ENCODE assay signal across 10 cellular contexts in genomic region chr14:55446833-55447232, GRCh38. TPM values are rescaled to one million over a fixed set of nuclear protein-coding genes. Genes with fewer than 3 reads are reported as not detected.
DNase-seq lines count a peak whose midpoint lies in the region; ATAC-seq, FAIRE-seq and TF ChIP-seq lines count a peak whose summit lies in the region.
"Had no signal": no experiment of that assay in that cellular context is flagged by ENCODE, and none has a peak within 500 bp of the region (broad histone marks: within the 10 kb centered on the region; RNA-seq: fewer than 3 reads in every experiment).

No MANE protein-coding gene starts in this region.

- H3K36me3 ChIP-seq in kidney epithelial cell (ENCODE audit: control insufficient read depth, insufficient read depth, low read length) (no peaks in the 10 kb centered on the region), transverse colon (no peaks in the 10 kb centered on the region)

- H3K27me3 Mint-ChIP-seq in WTC11 (ENCODE audit: low read depth), result no peaks in the 10 kb centered on the region

- TF ChIP-seq CTCF in kidney epithelial cell (IDR thresholded peaks at IDR 0.05; ENCODE audit: insufficient read depth, low read length, poor library complexity, severe bottlenecking), result no peak
- TF ChIP-seq CTCF in transverse colon (IDR thresholded peaks at IDR 0.05), result no peak
- no peak for TF ChIP-seq CTCF in WTC11 (IDR thresholded peaks at IDR 0.05)

- no peak overlapping the region for H3K4me3 Mint-ChIP-seq in WTC11

- CTCF ChIA-PET in WTC11 (lab: Charles Lee), result interaction anchor here (0.6 to 2.6 kb wide), 63 partner anchors 7 to 1036 kb away, joined by 3 to 28 read pairs (median 4); partner anchors contain the start of gene KTN1

- peaks cover 8% of the 10 kb centered on the region for H3K4me1 Mint-ChIP-seq in WTC11

- no peak for TF ChIP-seq POLR2A in transverse colon (IDR thresholded peaks at IDR 0.05)

- H3K4me3 ChIP-seq in kidney epithelial cell (ENCODE audit: low read depth, low read length), result no peak overlapping the region
- no peak overlapping the region for H3K4me3 ChIP-seq in transverse colon

- H3K27me3 ChIP-seq in kidney epithelial cell (ENCODE audit: control insufficient read depth, insufficient read depth, low read length) (no peaks in the 10 kb centered on the region), transverse colon (no peaks in the 10 kb centered on the region)

- H3K4me1 ChIP-seq in transverse colon, result peaks cover 6 to 51% (median 17%) of the 10 kb centered on the region in 4 donors
- H3K4me1 ChIP-seq: Caco-2 had no signal

- intact Hi-C loops in transverse colon (cut with DNase I; ENCODE audit: low total_unique reads), result no loop called here

- H3K36me3 Mint-ChIP-seq in WTC11, result no peaks in the 10 kb centered on the region

- peak; percentile 81 for FAIRE-seq in HTR-8/SVneo (lab: Jason Lieb, UNC)

- in situ Hi-C loops in transverse colon (cut with MboI; ENCODE audit: low pct_ligation_motif_present in 1 of 4, low pct_unique_long_range_greater_than_20kb in 1 of 4, low sequenced_read_pairs in 3 of 4), result loop anchor here (25.0 kb wide), 2 partner anchors 215 to 1040 kb away; no protein-coding TSS in a partner anchor

- ATAC-seq in WTC11, result no peak

- no peaks in the 10 kb centered on the region for H3K9me3 ChIP-seq in transverse colon
- H3K9me3 ChIP-seq: Caco-2 had no signal

- H3K9me3 Mint-ChIP-seq in WTC11, result peaks cover 7% of the 10 kb centered on the region

- H3K27ac ChIP-seq in transverse colon, result peak overlapping the region in 2 of 4 donors; percentile 15 to 42

- TF ChIP-seq EP300 in transverse colon (IDR thresholded peaks at IDR 0.05; ENCODE audit: low read depth), result no peak

- DNase-seq in AG08396 (ENCODE audit: low spot score), result peak; percentile 77
- peak; percentile 67 for DNase-seq in HTR-8/SVneo (ENCODE audit: insufficient read length, low spot score)
- peak; percentile 95 for DNase-seq in amniotic epithelial cell (ENCODE audit: low read depth)
- peak; percentile 79 for DNase-seq in kidney epithelial cell (ENCODE audit: low read depth)
- DNase-seq in transverse colon, result no peak
- no peak for DNase-seq in NCI-H2081 treated with DMSO at 0.1 percent for 48 hours (lab: John Stamatoyannopoulos, UW)
- DNase-seq in mucosa of gallbladder (ENCODE audit: low spot score), result no peak
- no peak for DNase-seq in WTC11 (ENCODE audit: low spot score)
- DNase-seq: activated gamma-delta T cell had no signal

- no peak overlapping the region for H3K27ac Mint-ChIP-seq in WTC11

- WGBS in transverse colon (ENCODE audit: low coverage in 1 of 2), 2 donors, result 62 to 74% methylated on average over 2 of the region's 2 CpGs

- POLR2A ChIA-PET in WTC11 (lab: Charles Lee), result interaction anchor here (0.7 kb wide), 2 partner anchors 108 to 158 kb away, joined by 3 read pairs; no protein-coding TSS in a partner anchor

TF ChIP-seq in WTC11, 78 proteins besides CTCF, POLR2A, EP300 and RAD21:
- no peak for TF ChIP-seq FOXK1 (CRISPR knock-in tag; IDR thresholded peaks at IDR 0.05)
- no peak for TF ChIP-seq ELF4 (CRISPR knock-in tag; IDR thresholded peaks at IDR 0.05; ENCODE audit: low read depth)
- no peak for TF ChIP-seq CREM (CRISPR knock-in tag; IDR thresholded peaks at IDR 0.05)
- TF ChIP-seq OVOL2 (CRISPR knock-in tag; IDR thresholded peaks at IDR 0.05; ENCODE audit: borderline replicate concordance), result no peak
- no peak for TF ChIP-seq FOXP1 (CRISPR knock-in tag; IDR thresholded peaks at IDR 0.05; ENCODE audit: borderline replicate concordance)
- TF ChIP-seq NFE2L1 (CRISPR knock-in tag; IDR thresholded peaks at IDR 0.05), result no peak
- TF ChIP-seq, protein P1, sequence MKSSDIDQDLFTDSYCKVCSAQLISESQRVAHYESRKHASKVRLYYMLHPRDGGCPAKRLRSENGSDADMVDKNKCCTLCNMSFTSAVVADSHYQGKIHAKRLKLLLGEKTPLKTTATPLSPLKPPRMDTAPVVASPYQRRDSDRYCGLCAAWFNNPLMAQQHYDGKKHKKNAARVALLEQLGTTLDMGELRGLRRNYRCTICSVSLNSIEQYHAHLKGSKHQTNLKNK (CRISPR knock-in tag; IDR thresholded peaks at IDR 0.05), result no peak
- no peak for TF ChIP-seq ZNF416 (CRISPR knock-in tag; IDR thresholded peaks at IDR 0.05)
- TF ChIP-seq ZBTB21 (CRISPR knock-in tag; IDR thresholded peaks at IDR 0.05; ENCODE audit: borderline replicate concordance), result no peak
- TF ChIP-seq EMX1 (CRISPR knock-in tag; IDR thresholded peaks at IDR 0.05), result no peak
- TF ChIP-seq ZNF138 (CRISPR knock-in tag; conservative IDR thresholded peaks at IDR 0.05), result no peak
- no peak for TF ChIP-seq MYBL2 (CRISPR knock-in tag; IDR thresholded peaks at IDR 0.05)
- no peak for TF ChIP-seq ARID4B (CRISPR knock-in tag; IDR thresholded peaks at IDR 0.05; ENCODE audit: borderline replicate concordance)
- TF ChIP-seq NFYB (CRISPR knock-in tag; conservative IDR thresholded peaks at IDR 0.05; ENCODE audit: low read depth), result no peak
- no peak for TF ChIP-seq RORB (CRISPR knock-in tag; IDR thresholded peaks at IDR 0.05)
- TF ChIP-seq NFATC4 (CRISPR knock-in tag; IDR thresholded peaks at IDR 0.05), result no peak
- TF ChIP-seq NR3C1 (CRISPR knock-in tag; conservative IDR thresholded peaks at IDR 0.05; ENCODE audit: low read depth), result no peak
- no peak for TF ChIP-seq CBFB (CRISPR knock-in tag; IDR thresholded peaks at IDR 0.05; ENCODE audit: low read depth)
- TF ChIP-seq STAT6 (CRISPR knock-in tag; conservative IDR thresholded peaks at IDR 0.05; ENCODE audit: low read depth), result no peak

RNA-seq across cellular contexts. Expression of gene TBPL2, which starts 6.4 kb away (rescaled TPM):
- total RNA-seq in kidney epithelial cell, result not detected in 2 replicates
- total RNA-seq in transverse colon, result not detected
- not detected for total RNA-seq in mucosa of gallbladder
- total RNA-seq in WTC11 (2021), result not detected in 3 replicates
- total RNA-seq: Caco-2 had no signal

RNA-seq across cellular contexts. Expression of gene ATG14, which starts 35.2 kb away (rescaled TPM):
- total RNA-seq in kidney epithelial cell, result 12.1 and 12.5 TPM in 2 replicates
- total RNA-seq in transverse colon, result 10 to 100 TPM; 11.5 to 24.7 (median 13.4) TPM
- 9.1 TPM for total RNA-seq in mucosa of gallbladder
- total RNA-seq in WTC11 (2021), result 9.1 to 10.4 TPM (median 9.4 TPM) in 3 replicates

Comparison
In these comparisons a context has a peak if more than half of its experiments do, and no peak if none do; other contexts are left out.
1. DNase-seq: peak in AG08396 (single experiment), HTR-8/SVneo (single experiment), amniotic epithelial cell (single experiment) and kidney epithelial cell (single experiment); none in transverse colon (single experiment), NCI-H2081 treated with DMSO at 0.1 percent for 48 hours (single experiment), mucosa of gallbladder (single experiment) and WTC11 (single experiment).